In genomic region chrX:153628129-153628528, GRCh38 we compare ENCODE assay signal across 18 cellular contexts. TPM values are rescaled to one million over a fixed set of nuclear protein-coding genes. Genes with fewer than 3 reads are reported as not detected.
DNase-seq lines count a peak whose midpoint lies in the region; ATAC-seq and TF ChIP-seq lines count a peak whose summit lies in the region.
"Had no signal": no experiment of that assay in that cellular context is flagged by ENCODE, and none has a peak within 500 bp of the region (broad histone marks: within the 10 kb centered on the region; RNA-seq: fewer than 3 reads in every experiment).

No MANE protein-coding gene starts in this region.

- no peak overlapping the region for H3K27ac ChIP-seq in PC-3 (ENCODE audit: low read length)
- H3K27ac ChIP-seq: A549 had no signal

- no peak overlapping the region for H3K4me3 Mint-ChIP-seq in chondrocyte (ENCODE audit: unreplicated experiment)
- H3K4me3 Mint-ChIP-seq: CD8-positive, alpha-beta T cell; IgD-negative memory B cell had no signal

- H3K9me3 Mint-ChIP-seq in chondrocyte (ENCODE audit: low read depth) = peaks cover 12% of the 10 kb centered on the region

- peaks cover 2% of the 10 kb centered on the region for H3K36me3 Mint-ChIP-seq in chondrocyte (ENCODE audit: low read depth)
- H3K36me3 Mint-ChIP-seq: CD8-positive, alpha-beta T cell; IgD-negative memory B cell had no signal

- intact Hi-C loops in posterior vena cava (cut with DNase I) (no loop called here), PC-3 (cut with micrococcal nuclease) (no loop called here)

- no peak overlapping the region for H3K4me2 ChIP-seq in PC-3 (ENCODE audit: low read length)
- H3K4me2 ChIP-seq: A549 had no signal

- no peaks in the 10 kb centered on the region for H3K79me2 ChIP-seq in PC-3 (ENCODE audit: low read length)

- H2AFZ ChIP-seq in PC-3 (ENCODE audit: low read length) = no peak overlapping the region

- H3K4me1 Mint-ChIP-seq in chondrocyte (ENCODE audit: low read depth) = peaks cover 4% of the 10 kb centered on the region
- H3K4me1 Mint-ChIP-seq: IgD-negative memory B cell had no signal

- H4K20me1 ChIP-seq in PC-3 (ENCODE audit: low read length) = no peaks in the 10 kb centered on the region

- POLR2A ChIA-PET in PC-3 (lab: Charles Lee; ENCODE audit: unreplicated experiment) = no interaction called here

- peak; percentile 17 for DNase-seq in NCI-H2227 (lab: John Stamatoyannopoulos, UW; ENCODE audit: unreplicated experiment)
- no peak for DNase-seq in NCI-H2227 treated with DMSO at 0.1 percent for 48 hours (lab: John Stamatoyannopoulos, UW)
- DNase-seq in H7 = peak; percentile 29
- peak; percentile 34 for DNase-seq in NCI-H510A treated with DMSO at 0.1 percent for 48 hours (lab: John Stamatoyannopoulos, UW)
- DNase-seq in posterior vena cava (ENCODE audit: low spot score) = peak; percentile 67
- DNase-seq in PC-3 = no peak
- no peak for DNase-seq in chondrocyte (ENCODE audit: low spot score)
- DNase-seq: CD8-positive, alpha-beta T cell; Kasumi-1; MM.1S; NCI-H1092; NCI-H1694 treated with DMSO at 0.1 percent for 48 hours; NCI-H2171 treated with DMSO at 0.1 percent for 48 hours; NCI-H524 treated with DMSO at 0.1 percent for 48 hours had no signal

- H3K27me3 Mint-ChIP-seq in chondrocyte (ENCODE audit: low read depth) = peaks cover 2% of the 10 kb centered on the region

- H3F3A ChIP-seq in PC-3 (ENCODE audit: low read length, unreplicated experiment) = no peaks in the 10 kb centered on the region

- no peaks in the 10 kb centered on the region for H3K9me3 ChIP-seq in PC-3 (ENCODE audit: low read length)
- H3K9me3 ChIP-seq: A549 had no signal

- H3K27ac Mint-ChIP-seq in chondrocyte (ENCODE audit: unreplicated experiment) = no peak overlapping the region
- H3K27ac Mint-ChIP-seq: CD8-positive, alpha-beta T cell; IgD-negative memory B cell had no signal

- H3K36me3 ChIP-seq in H7 (replicated peaks; ENCODE audit: control insufficient read depth, insufficient read depth, low read length) (no peaks in the 10 kb centered on the region), PC-3 (ENCODE audit: low read depth, low read length) (no peaks in the 10 kb centered on the region)
- H3K36me3 ChIP-seq: HAP-1 had no signal

- TF ChIP-seq CTCF in PC-3 (conservative IDR thresholded peaks at IDR 0.05; ENCODE audit: low read depth, low read length) (no peak), chondrocyte (IDR thresholded peaks at IDR 0.05) (no peak)

- H3K9ac ChIP-seq in PC-3 (ENCODE audit: low read length) = no peak overlapping the region

- no TSS peak for BruUV-seq in PC-3 (replicated peaks; lab: Mats Ljungman, UMichigan)

- no peaks in the 10 kb centered on the region for H3K27me3 ChIP-seq in H7 (ENCODE audit: control insufficient read depth, insufficient read depth, low read length)
- peaks cover 20% of the 10 kb centered on the region; the same call in 1 of the 2 replicates for H3K27me3 ChIP-seq in PC-3 (ENCODE audit: low read length)

- no peaks in the 10 kb centered on the region for H3K4me1 ChIP-seq in PC-3 (ENCODE audit: insufficient read depth, low read length)
- H3K4me1 ChIP-seq: HAP-1 had no signal

- CTCF ChIA-PET in PC-3 (lab: Charles Lee) = no interaction called here

- H3K4me3 ChIP-seq in H7 (ENCODE audit: insufficient read depth, low read depth, low read length) = no peak overlapping the region
- no peak overlapping the region for H3K4me3 ChIP-seq in PC-3 (ENCODE audit: low read length)
- H3K4me3 ChIP-seq: A549, HAP-1 had no signal

- ATAC-seq in PC-3 = no peak
- ATAC-seq: A549; CD8-positive, alpha-beta T cell had no signal

- no peaks in the 10 kb centered on the region for H3K9me2 ChIP-seq in PC-3 (replicated peaks; ENCODE audit: low read length)

RNA-seq across cellular contexts. Expression of gene DUSP9, which starts 18.9 kb away (rescaled TPM):
- total RNA-seq in H7 (2014; rRNA removed; shearing (Covaris generic)) = 2.3 and 3.3 TPM in 2 replicates
- total RNA-seq in posterior vena cava = not detected
- total RNA-seq in PC-3 (2014; rRNA removed) = 10.7 and 13.0 TPM in 2 replicates
- total RNA-seq in chondrocyte = 0.13 to 0.77 TPM in 2 of 3 replicates, not detected in the other
- total RNA-seq: CD8-positive, alpha-beta T cell; T-helper 1 cell treated with Interleukin-12 subunit alpha and Interleukin-12 subunit beta and Interleukin-4 antibody, amounts not matched to agents 30 ng/mL and 1 ng/mL, for 36 hours had no signal

RNA-seq across cellular contexts. Expression of gene CCNQ, which starts 29.2 kb away (rescaled TPM):
- total RNA-seq in H7 (2014; rRNA removed; shearing (Covaris generic)) = 27.0 and 30.4 TPM in 2 replicates
- 10 to 100 TPM; 15.8 to 21.7 TPM for total RNA-seq in posterior vena cava
- total RNA-seq in PC-3 (2014; rRNA removed) = 110 and 145 TPM in 2 replicates
- total RNA-seq in chondrocyte = 17.2 to 21.9 TPM (median 17.7 TPM) in 3 replicates

RNA-seq across cellular contexts. Expression of gene PNCK, which starts 45.5 kb away (rescaled TPM):
- total RNA-seq in H7 (2014; rRNA removed; shearing (Covaris generic)) = 1.7 and 5.5 TPM in 2 replicates
- total RNA-seq in posterior vena cava (10 to 100 TPM; 41.1 to 58.9 TPM), PC-3 (2014; rRNA removed) (1.0 and 3.3 TPM in 2 replicates), chondrocyte (3.2 to 3.8 TPM (median 3.5 TPM) in 3 replicates)
- total RNA-seq: T-helper 1 cell treated with Interleukin-12 subunit alpha and Interleukin-12 subunit beta and Interleukin-4 antibody, amounts not matched to agents 30 ng/mL and 1 ng/mL, for 36 hours had no signal

RNA-seq across cellular contexts. Expression of gene SLC6A8, which starts 59.6 kb away (rescaled TPM):
- total RNA-seq in H7 (2014; rRNA removed; shearing (Covaris generic)) = 29.4 and 40.2 TPM in 2 replicates
- total RNA-seq in posterior vena cava (10 to 100 TPM; 33.5 to 42.3 TPM), PC-3 (2014; rRNA removed) (45.3 and 52.5 TPM in 2 replicates), chondrocyte (47.6 to 71.1 TPM (median 70.6 TPM) in 3 replicates)

Comparison
In these comparisons a context has a peak if more than half of its experiments do, and no peak if none do; other contexts are left out.
1. DNase-seq: peak in NCI-H2227 (single experiment), H7 (single experiment), NCI-H510A treated with DMSO at 0.1 percent for 48 hours (single experiment) and posterior vena cava (single experiment); none in NCI-H2227 treated with DMSO at 0.1 percent for 48 hours (single experiment), PC-3 (single experiment) and chondrocyte (single experiment).